12 cellular contexts compared by ENCODE assay signal in genomic region chr5:90606539-90606938, GRCh38. TPM values are rescaled to one million over a fixed set of nuclear protein-coding genes. Genes with fewer than 3 reads are reported as not detected.
A peak's percentile ranks its signal among the peaks of the same experiment; 100 is the strongest.
DNase-seq lines count a peak whose midpoint lies in the region; ATAC-seq, FAIRE-seq and TF ChIP-seq lines count a peak whose summit lies in the region.
"Had no signal": no experiment of that assay in that cellular context is flagged by ENCODE, and none has a peak within 500 bp of the region (broad histone marks: within the 10 kb centered on the region; RNA-seq: fewer than 3 reads in every experiment).

No MANE protein-coding gene starts in this region.

- no peaks in the 10 kb centered on the region for H3K9me3 Mint-ChIP-seq in activated naive CD4-positive, alpha-beta T cell treated with anti-CD3 and anti-CD28 coated beads for 36 hours

- ATAC-seq in DND-41 (ENCODE audit: insufficient read depth, low read depth) (no peak), right lobe of liver (peak; percentile 36 to 63 (median 42))
- ATAC-seq: left ventricle myocardium superior, T-helper 17 cell had no signal

- H3K27ac ChIP-seq in DND-41 (ENCODE audit: low read length) (no peak overlapping the region), WERI-Rb-1 (no peak overlapping the region), right lobe of liver (no peak overlapping the region)

- 21% methylated on average over 2 of the region's 2 CpGs for WGBS in right lobe of liver (ENCODE audit: insufficient coverage, low coverage, low lambda C conversion rate, missing lambda C conversion rate)

- DNase-seq in DND-41 (no peak), HFF-Myc (ENCODE audit: extremely low read depth, low read depth) (no peak), WERI-Rb-1 (no peak), right lobe of liver (no peak), frontal cortex (ENCODE audit: low spot score in 2 of 2) (no peak), T-helper 2 cell (no peak)
- no peak for DNase-seq in activated naive CD4-positive, alpha-beta T cell treated with anti-CD3 and anti-CD28 coated beads for 36 hours
- DNase-seq in activated naive CD4-positive, alpha-beta T cell treated with anti-CD3 and anti-CD28 coated beads, Interleukin-2, amount 50 U/mL, for 16 hours: no peak
- DNase-seq: left ventricle myocardium superior, NCI-H446 treated with DMSO at 0.1 percent for 48 hours, retina, T-helper 17 cell had no signal

- H3K79me2 ChIP-seq in DND-41 (ENCODE audit: insufficient read depth, low read length): no peaks in the 10 kb centered on the region

- intact Hi-C loops in right lobe of liver (cut with DNase I): no loop called here
- intact Hi-C loops in activated naive CD4-positive, alpha-beta T cell treated with anti-CD3 and anti-CD28 coated beads for 36 hours (cut with micrococcal nuclease): loop anchor here (1.0 kb wide), 1 partner anchor 177 kb away; no protein-coding TSS in a partner anchor

- H3K27me3 Mint-ChIP-seq in activated naive CD4-positive, alpha-beta T cell treated with anti-CD3 and anti-CD28 coated beads for 36 hours (ENCODE audit: low read depth): peaks cover 31% of the 10 kb centered on the region

- H4K20me1 ChIP-seq in DND-41 (ENCODE audit: insufficient read depth, low read length): no peaks in the 10 kb centered on the region

- no peak for TF ChIP-seq POLR2A in right lobe of liver (IDR thresholded peaks at IDR 0.05)

- H3K4me3 Mint-ChIP-seq in activated naive CD4-positive, alpha-beta T cell treated with anti-CD3 and anti-CD28 coated beads for 36 hours: no peak overlapping the region
- H3K4me3 Mint-ChIP-seq: T-helper 17 cell had no signal

- no peaks in the 10 kb centered on the region for H3K36me3 ChIP-seq in DND-41 (ENCODE audit: insufficient read depth, low read length)
- no peaks in the 10 kb centered on the region; the same call in 1 of the 2 replicates for H3K36me3 ChIP-seq in WERI-Rb-1
- no peaks in the 10 kb centered on the region for H3K36me3 ChIP-seq in right lobe of liver

- CTCF ChIA-PET in activated naive CD4-positive, alpha-beta T cell treated with anti-CD3 and anti-CD28 coated beads for 36 hours (lab: Charles Lee): interaction anchor here (0.7 kb wide), 1 partner anchor 168 kb away, joined by 3 read pairs; no protein-coding TSS in a partner anchor

- H3K4me2 ChIP-seq in DND-41 (ENCODE audit: insufficient read depth, low read length): no peak overlapping the region

- no peak for FAIRE-seq in frontal cortex (lab: Jason Lieb, UNC)

- H3K4me1 Mint-ChIP-seq in activated naive CD4-positive, alpha-beta T cell treated with anti-CD3 and anti-CD28 coated beads for 36 hours (ENCODE audit: low read depth): no peaks in the 10 kb centered on the region
- H3K4me1 Mint-ChIP-seq: T-helper 17 cell had no signal

- peak; percentile 34 for TF ChIP-seq CTCF in DND-41 (IDR thresholded peaks at IDR 0.05; ENCODE audit: borderline replicate concordance, extremely low read depth, low read length, poor library complexity, severe bottlenecking)
- peak; percentile 27 for TF ChIP-seq CTCF in HFF-Myc (IDR thresholded peaks at IDR 0.05; ENCODE audit: low read depth, low read length, missing control alignments)
- TF ChIP-seq CTCF in WERI-Rb-1 (IDR thresholded peaks at IDR 0.05; ENCODE audit: low read depth, low read length): peak; percentile 51
- peak; percentile 6 to 43 (median 32) for TF ChIP-seq CTCF in right lobe of liver (IDR thresholded peaks at IDR 0.05)

- H3K27ac Mint-ChIP-seq in activated naive CD4-positive, alpha-beta T cell treated with anti-CD3 and anti-CD28 coated beads for 36 hours: no peak overlapping the region
- H3K27ac Mint-ChIP-seq: T-helper 17 cell had no signal

- H3K27me3 ChIP-seq in DND-41 (ENCODE audit: insufficient read depth, low read length, poor library complexity): no peaks in the 10 kb centered on the region
- no peaks in the 10 kb centered on the region for H3K27me3 ChIP-seq in WERI-Rb-1 (ENCODE audit: insufficient read depth, low read depth, severe bottlenecking)
- no peaks in the 10 kb centered on the region for H3K27me3 ChIP-seq in right lobe of liver

- H3K36me3 Mint-ChIP-seq in activated naive CD4-positive, alpha-beta T cell treated with anti-CD3 and anti-CD28 coated beads for 36 hours (ENCODE audit: low read depth): no peaks in the 10 kb centered on the region

- no peaks in the 10 kb centered on the region for H3K9me3 ChIP-seq in DND-41 (ENCODE audit: insufficient read depth, low read length, severe bottlenecking)
- H3K9me3 ChIP-seq in WERI-Rb-1 (ENCODE audit: severe bottlenecking): no peaks in the 10 kb centered on the region
- H3K9me3 ChIP-seq in right lobe of liver: no peaks in the 10 kb centered on the region

- H2AFZ ChIP-seq in DND-41 (ENCODE audit: low read depth, low read length): no peak overlapping the region

- no peak overlapping the region for H3K9ac ChIP-seq in DND-41 (ENCODE audit: low read depth, low read length)

- H3K4me1 ChIP-seq in DND-41 (ENCODE audit: insufficient read depth, low read length): no peaks in the 10 kb centered on the region
- no peaks in the 10 kb centered on the region for H3K4me1 ChIP-seq in right lobe of liver

- H3K4me3 ChIP-seq in DND-41 (ENCODE audit: low read depth in 1 of 2, low read length in 2 of 2): no peak overlapping the region
- no peak overlapping the region for H3K4me3 ChIP-seq in HFF-Myc (replicated peaks; ENCODE audit: low read depth, low read length)
- H3K4me3 ChIP-seq in WERI-Rb-1 (ENCODE audit: low read depth, low read length): no peak overlapping the region
- H3K4me3 ChIP-seq in right lobe of liver: no peak overlapping the region

RNA-seq across cellular contexts. Expression of gene ADGRV1, which starts 47.9 kb away (rescaled TPM):
- total RNA-seq in right lobe of liver: 10 to 100 TPM in 2 of 6 experiments, 1 to 10 TPM in 4; 4.5 to 15.9 (median 7.4) TPM
- not detected for total RNA-seq in activated naive CD4-positive, alpha-beta T cell treated with anti-CD3 and anti-CD28 coated beads for 36 hours
- 98.6 TPM for total RNA-seq in frontal cortex
- total RNA-seq: left ventricle myocardium superior had no signal
